ENCODE assay signal across 12 cellular contexts in genomic region chr6:26028753-26029569, GRCh38. TPM values are rescaled to one million over a fixed set of nuclear protein-coding genes. Genes with fewer than 3 reads are reported as not detected.
DNase-seq lines count a peak whose midpoint lies in the region; ATAC-seq, FAIRE-seq and TF ChIP-seq lines count a peak whose summit lies in the region.
"Had no signal": no experiment of that assay in that cellular context is flagged by ENCODE, and none has a peak within 500 bp of the region (broad histone marks: within the 10 kb centered on the region; RNA-seq: fewer than 3 reads in every experiment).

No MANE protein-coding gene starts in this region.

- no peaks in the 10 kb centered on the region for H4K20me1 ChIP-seq in astrocyte (ENCODE audit: insufficient read depth, low read length)

- no peaks in the 10 kb centered on the region for H3K27me3 ChIP-seq in astrocyte (ENCODE audit: insufficient read depth, low read length)

- peaks cover 72% of the 10 kb centered on the region for H3K4me1 Mint-ChIP-seq in T-helper 2 cell treated with Interferon-gamma antibody and Interleukin-4, amounts not matched to agents 5 μg/mL and 100 μg/mL, for 36 hours (ENCODE audit: low read depth)
- H3K4me1 Mint-ChIP-seq in astrocyte (ENCODE audit: low read depth, unreplicated experiment) (peaks cover 33% of the 10 kb centered on the region), osteocyte (ENCODE audit: unreplicated experiment) (peaks cover 40% of the 10 kb centered on the region)

- no peaks in the 10 kb centered on the region for H3K36me3 ChIP-seq in astrocyte (ENCODE audit: insufficient read depth, low read length)

- H3K4me1 ChIP-seq in astrocyte (ENCODE audit: insufficient read depth, low read length), result peaks cover 33% of the 10 kb centered on the region

- no peak for ATAC-seq in GM18519 (IDR thresholded peaks at IDR 0.05; ENCODE audit: low FRiP score, unreplicated experiment)

- no peak for DNase-seq in T-helper 2 cell treated with Interferon-gamma antibody and Interleukin-4, amounts not matched to agents 5 μg/mL and 100 μg/mL, for 36 hours (ENCODE audit: low spot score)
- DNase-seq in T-helper 2 cell (no peak), NCI-H460 (ENCODE audit: extremely low read depth, low read depth) (peak; percentile 41), astrocyte (ENCODE audit: low read depth) (no peak), osteocyte (ENCODE audit: extremely low spot score, unreplicated experiment) (no peak), NCI-H1436 treated with DMSO at 0.1 percent for 48 hours (lab: John Stamatoyannopoulos, UW) (no peak), kidney tubule cell (ENCODE audit: low spot score) (no peak)
- DNase-seq: hippocampal formation; NK-92 treated with Interleukin-12 subunit alpha and Interleukin-12 subunit beta, amount 100 ng/mL, for 24 hours; stimulated activated CD4-positive, alpha-beta T cell treated with anti-CD3 and anti-CD28 coated beads, Interleukin-4, amount 100 ng/mL, for 4 hours had no signal

- H3K27ac ChIP-seq in astrocyte (ENCODE audit: low read depth, low read length), result peak overlapping the region; percentile 24

- H3K27ac Mint-ChIP-seq in T-helper 2 cell treated with Interferon-gamma antibody and Interleukin-4, amounts not matched to agents 5 μg/mL and 100 μg/mL, for 36 hours, result peak overlapping the region; percentile 98
- peak overlapping the region; percentile 88 for H3K27ac Mint-ChIP-seq in astrocyte (ENCODE audit: unreplicated experiment)
- peak overlapping the region; percentile 61 for H3K27ac Mint-ChIP-seq in osteocyte (ENCODE audit: unreplicated experiment)

- H3K9me3 ChIP-seq in astrocyte (ENCODE audit: insufficient read depth, low read depth, low read length), result no peaks in the 10 kb centered on the region

- no peak for FAIRE-seq in astrocyte (lab: Jason Lieb, UNC)
- FAIRE-seq: urothelium cell line had no signal

- no peak overlapping the region for H3K4me3 ChIP-seq in astrocyte (ENCODE audit: insufficient read depth, low read depth, low read length)

- H3K27me3 Mint-ChIP-seq in T-helper 2 cell treated with Interferon-gamma antibody and Interleukin-4, amounts not matched to agents 5 μg/mL and 100 μg/mL, for 36 hours (ENCODE audit: low read depth), result peaks cover 6% of the 10 kb centered on the region
- H3K27me3 Mint-ChIP-seq in astrocyte (ENCODE audit: low read depth, unreplicated experiment), result no peaks in the 10 kb centered on the region
- no peaks in the 10 kb centered on the region for H3K27me3 Mint-ChIP-seq in osteocyte (ENCODE audit: unreplicated experiment)

- peaks cover 3% of the 10 kb centered on the region for H3K36me3 Mint-ChIP-seq in T-helper 2 cell treated with Interferon-gamma antibody and Interleukin-4, amounts not matched to agents 5 μg/mL and 100 μg/mL, for 36 hours (ENCODE audit: low read depth)
- no peaks in the 10 kb centered on the region for H3K36me3 Mint-ChIP-seq in astrocyte (ENCODE audit: low read depth, unreplicated experiment)
- no peaks in the 10 kb centered on the region for H3K36me3 Mint-ChIP-seq in osteocyte (ENCODE audit: unreplicated experiment)

- no peaks in the 10 kb centered on the region for H3K9me3 Mint-ChIP-seq in T-helper 2 cell treated with Interferon-gamma antibody and Interleukin-4, amounts not matched to agents 5 μg/mL and 100 μg/mL, for 36 hours
- H3K9me3 Mint-ChIP-seq in astrocyte (ENCODE audit: unreplicated experiment) (no peaks in the 10 kb centered on the region), osteocyte (ENCODE audit: unreplicated experiment) (no peaks in the 10 kb centered on the region)

- peak overlapping the region; percentile 17 for H3K4me2 ChIP-seq in astrocyte (ENCODE audit: low read length)

- TF ChIP-seq CTCF in astrocyte (IDR thresholded peaks at IDR 0.05; ENCODE audit: insufficient read depth, low read depth, low read length), result no peak
- no peak for TF ChIP-seq CTCF in osteocyte (IDR thresholded peaks at IDR 0.05)

- H3K9ac ChIP-seq in astrocyte (ENCODE audit: low read length), result peak overlapping the region; percentile 30

- H3K79me2 ChIP-seq in astrocyte (ENCODE audit: insufficient read depth, low read length), result no peaks in the 10 kb centered on the region

- H3K4me3 Mint-ChIP-seq in T-helper 2 cell treated with Interferon-gamma antibody and Interleukin-4, amounts not matched to agents 5 μg/mL and 100 μg/mL, for 36 hours, result peak overlapping the region; percentile 58
- H3K4me3 Mint-ChIP-seq in astrocyte (ENCODE audit: unreplicated experiment), result peak overlapping the region; percentile 66
- no peak overlapping the region for H3K4me3 Mint-ChIP-seq in osteocyte (ENCODE audit: unreplicated experiment)

- H2AFZ ChIP-seq in astrocyte (ENCODE audit: low read depth, low read length), result peak overlapping the region; percentile 53

RNA-seq across cellular contexts. Expression of gene HFE, which starts 58.3 kb away (rescaled TPM):
- 11.5 and 14.5 TPM in 2 replicates for total RNA-seq in NCI-H460 (2014; rRNA removed; shearing (Covaris generic))
- 15.3 and 21.5 TPM in 2 replicates for polyA plus RNA-seq in NCI-H460 (2014; cell fraction: nucleus; rRNA removed)
- total RNA-seq in astrocyte (5.7 and 7.7 TPM in 2 replicates), osteocyte (6.0 and 6.2 TPM in 2 replicates)
